ENCODE assay signal across 21 cellular contexts in the genomic region with DNA sequence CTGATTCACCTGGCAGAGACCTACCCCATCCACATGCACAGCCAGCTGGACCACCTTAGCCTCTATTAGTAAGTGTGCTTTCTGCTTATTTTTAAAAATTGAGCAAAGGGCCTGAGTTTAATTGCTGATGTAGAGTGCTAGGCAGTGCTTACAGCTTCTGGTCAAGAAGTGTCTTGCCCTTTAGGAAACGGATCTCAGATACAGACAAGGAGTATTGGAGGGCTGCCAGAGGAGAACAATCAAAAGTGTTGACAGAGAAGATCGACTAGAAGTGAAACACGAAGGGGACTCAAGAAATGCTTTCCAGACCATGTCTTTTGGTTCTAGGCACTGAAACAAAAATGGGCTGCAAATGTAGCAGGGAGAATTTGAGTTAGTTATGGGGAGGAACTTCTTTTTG. TPM values are rescaled to one million over a fixed set of nuclear protein-coding genes. Genes with fewer than 3 reads are reported as not detected.
DNase-seq lines count a peak whose midpoint lies in the region; ATAC-seq and TF ChIP-seq lines count a peak whose summit lies in the region.
"Had no signal": no experiment of that assay in that cellular context is flagged by ENCODE, and none has a peak within 500 bp of the region (broad histone marks: within the 10 kb centered on the region; RNA-seq: fewer than 3 reads in every experiment).

No MANE protein-coding gene starts in this region.

- H3K4me3 Mint-ChIP-seq in Caco-2 (ENCODE audit: unreplicated experiment), result no peak overlapping the region
- H3K4me3 Mint-ChIP-seq in CD4-positive, alpha-beta memory T cell, result no peak overlapping the region
- H3K4me3 Mint-ChIP-seq: CD8-positive, alpha-beta T cell; IgD-negative memory B cell had no signal

- H3K36me3 ChIP-seq in Caco-2 (ENCODE audit: control insufficient read depth, insufficient read depth, low read length) (peaks cover 1% of the 10 kb centered on the region; the same call in 1 of the 2 replicates), Karpas-422 (ENCODE audit: insufficient read depth, low read length) (no peaks in the 10 kb centered on the region)
- H3K36me3 ChIP-seq in CD4-positive, alpha-beta memory T cell (ENCODE audit: insufficient read depth, low read length), result no peaks in the 10 kb centered on the region

- H3K36me3 Mint-ChIP-seq in Caco-2 (ENCODE audit: insufficient read depth, unreplicated experiment), result peaks cover 57% of the 10 kb centered on the region
- peaks cover 0 to 1% of the 10 kb centered on the region in 2 donors for H3K36me3 Mint-ChIP-seq in CD4-positive, alpha-beta memory T cell

- DNase-seq in Caco-2, result no peak
- DNase-seq in Karpas-422, result peak; percentile 25
- peak; percentile 81 for DNase-seq in dermis blood vessel endothelial cell
- peak; percentile 45 for DNase-seq in mucosa of gallbladder (ENCODE audit: low spot score)
- DNase-seq in CD4-positive, alpha-beta memory T cell, result no peak
- DNase-seq in DMS114 treated with DMSO at 0.1 percent for 48 hours (lab: John Stamatoyannopoulos, UW; ENCODE audit: unreplicated experiment), result no peak
- DNase-seq: C1 segment of cervical spinal cord; Calu3; CD8-positive, alpha-beta T cell; DMS153; DND-41; MV-4-11; NCI-H1105; NCI-H1436 treated with DMSO at 0.1 percent for 48 hours; NCI-H187 treated with DMSO at 0.1 percent for 48 hours; NCI-H446 treated with DMSO at 0.1 percent for 48 hours; SHP77 had no signal

- no peaks in the 10 kb centered on the region for H3K9me2 ChIP-seq in Karpas-422 (replicated peaks; ENCODE audit: insufficient read depth, low read length)

- H4K20me1 ChIP-seq in Karpas-422 (ENCODE audit: insufficient read depth, low read depth, low read length), result no peaks in the 10 kb centered on the region

- intact Hi-C loops in Caco-2 (cut with micrococcal nuclease; ENCODE audit: unreplicated experiment), result no loop called here
- intact Hi-C loops in CD4-positive, alpha-beta memory T cell (cut with micrococcal nuclease), result no loop called here

- peak overlapping the region; percentile 4 for H3K27ac Mint-ChIP-seq in Caco-2 (ENCODE audit: unreplicated experiment)
- H3K27ac Mint-ChIP-seq in CD4-positive, alpha-beta memory T cell, result no peak overlapping the region
- H3K27ac Mint-ChIP-seq: CD8-positive, alpha-beta T cell; IgD-negative memory B cell had no signal

- H3K4me2 ChIP-seq in Karpas-422 (ENCODE audit: low read depth, low read length, poor library complexity, severe bottlenecking), result no peak overlapping the region

- no peaks in the 10 kb centered on the region for H3K79me2 ChIP-seq in Karpas-422 (ENCODE audit: low read length)

- H3K27me3 Mint-ChIP-seq in Caco-2 (ENCODE audit: insufficient read depth, unreplicated experiment), result no peaks in the 10 kb centered on the region
- no peaks in the 10 kb centered on the region for H3K27me3 Mint-ChIP-seq in CD4-positive, alpha-beta memory T cell
- H3K27me3 Mint-ChIP-seq: IgD-negative memory B cell had no signal

- H3K4me1 ChIP-seq in Caco-2 (peaks cover 28% of the 10 kb centered on the region), Karpas-422 (ENCODE audit: low read length) (peaks cover 5% of the 10 kb centered on the region; the same call in 1 of the 2 replicates)
- no peaks in the 10 kb centered on the region for H3K4me1 ChIP-seq in CD4-positive, alpha-beta memory T cell (ENCODE audit: insufficient read depth, low read length)

- no peak overlapping the region for H3K4me3 ChIP-seq in Caco-2 (ENCODE audit: low read depth, low read length)
- no peak overlapping the region for H3K4me3 ChIP-seq in Karpas-422 (ENCODE audit: low read length)
- H3K4me3 ChIP-seq in CD4-positive, alpha-beta memory T cell (ENCODE audit: low read length in 2 of 2), result no peak overlapping the region

- no peak overlapping the region for H3K27ac ChIP-seq in Karpas-422 (ENCODE audit: low read length)
- no peak overlapping the region for H3K27ac ChIP-seq in CD4-positive, alpha-beta memory T cell (ENCODE audit: low read depth, low read length)
- H3K27ac ChIP-seq: RWPE1 had no signal

- no peaks in the 10 kb centered on the region for H3K9me3 ChIP-seq in Caco-2
- H3K9me3 ChIP-seq in Karpas-422 (ENCODE audit: low read length), result no peaks in the 10 kb centered on the region
- no peaks in the 10 kb centered on the region for H3K9me3 ChIP-seq in CD4-positive, alpha-beta memory T cell (ENCODE audit: control insufficient read depth in 1 of 2, low read length in 2 of 2)

- POLR2A ChIA-PET in Caco-2 (lab: Charles Lee), result no interaction called here
- POLR2A ChIA-PET in CD4-positive, alpha-beta memory T cell (lab: Charles Lee; ENCODE audit: partially characterized antibody), result no interaction called here

- no peak for ATAC-seq in HG02588 (IDR thresholded peaks at IDR 0.05; ENCODE audit: unreplicated experiment)
- ATAC-seq: CD8-positive, alpha-beta T cell; HCT116 had no signal

- H3K9me3 Mint-ChIP-seq in Caco-2 (ENCODE audit: unreplicated experiment), result no peaks in the 10 kb centered on the region
- peaks cover 0 to 2% (median 0%) of the 10 kb centered on the region in 8 donors for H3K9me3 Mint-ChIP-seq in CD4-positive, alpha-beta memory T cell
- H3K9me3 Mint-ChIP-seq: CD8-positive, alpha-beta T cell; IgD-negative memory B cell had no signal

- H3K9ac ChIP-seq in Karpas-422 (ENCODE audit: low read length), result no peak overlapping the region

- no peak overlapping the region for H2AFZ ChIP-seq in Karpas-422 (ENCODE audit: low read length)

- TF ChIP-seq CTCF in Caco-2 (IDR thresholded peaks at IDR 0.05; ENCODE audit: insufficient read depth in 1 of 2, low read depth in 1 of 2, low read length in 1 of 2, severe bottlenecking in 1 of 2, unreplicated experiment in 1 of 2), result no peak

- H3K4me1 Mint-ChIP-seq in Caco-2 (ENCODE audit: low read depth, unreplicated experiment), result peaks cover 15% of the 10 kb centered on the region
- H3K4me1 Mint-ChIP-seq in CD4-positive, alpha-beta memory T cell, result no peaks in the 10 kb centered on the region

- no TSS peak for BruUV-seq in Caco-2 (replicated peaks; lab: Mats Ljungman, UMichigan)

- H3K27me3 ChIP-seq in Caco-2 (replicated peaks; ENCODE audit: control insufficient read depth, insufficient read depth, low read length) (no peaks in the 10 kb centered on the region), Karpas-422 (ENCODE audit: low read length) (no peaks in the 10 kb centered on the region)
- no peaks in the 10 kb centered on the region for H3K27me3 ChIP-seq in CD4-positive, alpha-beta memory T cell (ENCODE audit: insufficient read depth, low read length)

- CTCF ChIA-PET in Caco-2 (lab: Charles Lee), result no interaction called here
- CTCF ChIA-PET in CD4-positive, alpha-beta memory T cell (lab: Charles Lee; ENCODE audit: partially characterized antibody), result no interaction called here

RNA-seq across cellular contexts. Expression of gene SLC4A8, which starts 46.8 kb away (rescaled TPM):
- total RNA-seq in Caco-2 (2022) (62.7 and 67.0 TPM in 2 replicates), dermis blood vessel endothelial cell (1.3 and 1.7 TPM in 2 replicates), mucosa of gallbladder (2.6 TPM)
- total RNA-seq in Karpas-422 (2014; rRNA removed; shearing (Covaris generic); ENCODE audit: low replicate concordance), result 0.43 and 9.1 TPM in 2 replicates
- total RNA-seq in CD4-positive, alpha-beta memory T cell, result under 1 TPM; 0.47 to 0.69 TPM
- under 1 TPM; 0.14 to 0.77 TPM for polyA plus RNA-seq in CD4-positive, alpha-beta memory T cell

Comparison
In these comparisons a context has a peak if more than half of its experiments do, and no peak if none do; other contexts are left out.
1. DNase-seq: peak in Karpas-422 (single experiment), dermis blood vessel endothelial cell (single experiment) and mucosa of gallbladder (single experiment); none in Caco-2 (0 of 2), CD4-positive, alpha-beta memory T cell (0 of 5) and DMS114 treated with DMSO at 0.1 percent for 48 hours (single experiment).